In the genomic region with DNA sequence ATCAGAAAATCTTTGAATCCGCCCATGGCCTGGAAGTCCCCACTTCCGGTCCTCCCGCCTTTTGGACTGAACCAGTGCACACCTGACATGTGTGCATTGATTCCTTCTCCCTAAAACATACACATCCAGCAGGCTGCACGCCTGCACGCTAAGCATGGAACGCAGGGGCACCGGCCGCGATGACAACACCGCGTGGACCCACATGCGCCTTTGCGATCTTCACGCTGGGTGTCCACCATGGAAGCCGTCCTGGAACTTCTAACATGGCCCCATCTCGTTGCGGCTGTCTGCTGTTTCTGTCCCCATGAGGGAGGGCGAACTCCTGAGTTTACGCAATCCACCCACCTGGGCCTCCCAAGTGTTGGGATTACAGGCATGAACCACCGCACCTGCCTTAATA, we compare ENCODE assay signal across 1 cellular context.
TF ChIP-seq lines count a peak whose summit lies in the region.

No MANE protein-coding gene starts in this region.

TF ChIP-seq in GM23338, 12 proteins besides CTCF, POLR2A, EP300 and RAD21 (continued from another document):
- no peak for TF ChIP-seq POLR2AphosphoS5 (IDR thresholded peaks at IDR 0.05; ENCODE audit: low read depth)
- TF ChIP-seq EZH2 (IDR thresholded peaks at IDR 0.05; ENCODE audit: low read depth, unreplicated experiment): no peak
